8 cellular contexts compared by ENCODE assay signal in genomic region chr2:218659988-218660358, GRCh38. TPM values are rescaled to one million over a fixed set of nuclear protein-coding genes. Genes with fewer than 3 reads are reported as not detected.
DNase-seq lines count a peak whose midpoint lies in the region; ATAC-seq and TF ChIP-seq lines count a peak whose summit lies in the region.

No MANE protein-coding gene starts in this region.

- no peaks in the 10 kb centered on the region for H3K27me3 Mint-ChIP-seq in WTC11 (ENCODE audit: low read depth)
- peaks cover 11% of the 10 kb centered on the region for H3K27me3 Mint-ChIP-seq in glutamatergic neuron (ENCODE audit: unreplicated experiment)

- no peaks in the 10 kb centered on the region for H3K27me3 ChIP-seq in H7 (ENCODE audit: control insufficient read depth, insufficient read depth, low read length)

- peaks cover 44% of the 10 kb centered on the region for H3K36me3 Mint-ChIP-seq in WTC11
- H3K36me3 Mint-ChIP-seq in glutamatergic neuron (ENCODE audit: unreplicated experiment) = peaks cover 3% of the 10 kb centered on the region

- ATAC-seq in WTC11 = no peak
- ATAC-seq in HG02885 (IDR thresholded peaks at IDR 0.05; ENCODE audit: poor library complexity, unreplicated experiment) = no peak
- no peak for ATAC-seq in HG03565 (IDR thresholded peaks at IDR 0.05; ENCODE audit: unreplicated experiment)

- H3K4me3 Mint-ChIP-seq in WTC11 (peak overlapping the region; percentile 93), glutamatergic neuron (ENCODE audit: unreplicated experiment) (peak overlapping the region; percentile 100)

- no peak for DNase-seq in H7
- DNase-seq in WTC11 (ENCODE audit: low spot score) = no peak
- DNase-seq in glutamatergic neuron = no peak
- DNase-seq in COR-L47 (lab: John Stamatoyannopoulos, UW) = no peak
- DNase-seq in activated CD4-positive, CD25-positive, alpha-beta regulatory T cell treated with anti-CD3 and anti-CD28 coated beads, Interleukin-2, amount 50 U/mL, for 72 hours = no peak

- CTCF ChIA-PET in WTC11 (lab: Charles Lee) = interaction anchor here (0.6 to 2.8 kb wide), 11 partner anchors 12 to 824 kb away, joined by 3 to 26 read pairs (median 7); partner anchors contain the start of genes PLCD4, RNF25, STK36 and TTLL4

- no peak for TF ChIP-seq CTCF in WTC11 (IDR thresholded peaks at IDR 0.05)
- TF ChIP-seq CTCF in glutamatergic neuron (IDR thresholded peaks at IDR 0.05; ENCODE audit: partially characterized antibody, unreplicated experiment) = no peak

- H3K27ac Mint-ChIP-seq in WTC11 = peak overlapping the region; percentile 71; the same call in 1 of the 2 replicates
- H3K27ac Mint-ChIP-seq in glutamatergic neuron (ENCODE audit: unreplicated experiment) = peak overlapping the region; percentile 83

- peaks cover 31% of the 10 kb centered on the region for H3K36me3 ChIP-seq in H7 (replicated peaks; ENCODE audit: control insufficient read depth, insufficient read depth, low read length)

- H3K9me3 Mint-ChIP-seq in WTC11 (no peaks in the 10 kb centered on the region), glutamatergic neuron (ENCODE audit: unreplicated experiment) (peaks cover 10% of the 10 kb centered on the region)

- peak overlapping the region; percentile 97 for H3K4me3 ChIP-seq in H7 (ENCODE audit: insufficient read depth, low read depth, low read length)
- peak overlapping the region; percentile 63 to 95 (median 84) for H3K4me3 ChIP-seq in skin epidermis

- POLR2A ChIA-PET in WTC11 (lab: Charles Lee) = interaction anchor here (0.6 to 2.3 kb wide), 11 partner anchors 9 to 401 kb away, joined by 3 to 24 read pairs (median 5); partner anchors contain the start of genes RNF25 and STK36

- H3K27ac ChIP-seq in skin epidermis = peak overlapping the region in 18 of 21 experiments; percentile 38 to 86 (median 78)

- H3K4me1 Mint-ChIP-seq in WTC11 (peaks cover 9% of the 10 kb centered on the region), glutamatergic neuron (ENCODE audit: low read depth, unreplicated experiment) (peaks cover 6% of the 10 kb centered on the region)

TF ChIP-seq in WTC11, 78 proteins besides CTCF, POLR2A, EP300 and RAD21:
- TF ChIP-seq OVOL2 (CRISPR knock-in tag; IDR thresholded peaks at IDR 0.05; ENCODE audit: borderline replicate concordance) = no peak
- no peak for TF ChIP-seq E2F1 (CRISPR knock-in tag; IDR thresholded peaks at IDR 0.05)
- TF ChIP-seq ZNF396 (CRISPR knock-in tag; IDR thresholded peaks at IDR 0.05; ENCODE audit: borderline replicate concordance) = no peak
- TF ChIP-seq ATF1 (CRISPR knock-in tag; IDR thresholded peaks at IDR 0.05) = no peak
- TF ChIP-seq SP1 (CRISPR knock-in tag; conservative IDR thresholded peaks at IDR 0.05) = no peak
- no peak for TF ChIP-seq ZNF423 (CRISPR knock-in tag; IDR thresholded peaks at IDR 0.05)
- TF ChIP-seq EMX1 (CRISPR knock-in tag; IDR thresholded peaks at IDR 0.05) = no peak
- 0 out of 2 replicates have a peak, but pooled peaks have one; percentile 7 for TF ChIP-seq ZNF232 (CRISPR knock-in tag; IDR thresholded peaks at IDR 0.05)
TF ChIP-seq in WTC11: peak in this region for 1.

RNA-seq across cellular contexts. Expression of gene BCS1L, which starts 0.5 kb away (rescaled TPM):
- 31.1 and 32.2 TPM in 2 replicates for total RNA-seq in H7 (2014; rRNA removed; shearing (Covaris generic))
- 31.4 to 35.4 TPM (median 32.7 TPM) in 3 replicates for total RNA-seq in WTC11 (2021)
- total RNA-seq in glutamatergic neuron (ENCODE audit: unreplicated experiment) = 59.8 TPM

RNA-seq across cellular contexts. Expression of gene ZNF142, which starts 0.6 kb away (rescaled TPM):
- 14.6 and 14.8 TPM in 2 replicates for total RNA-seq in H7 (2014; rRNA removed; shearing (Covaris generic))
- 25.1 to 33.5 TPM (median 28.7 TPM) in 3 replicates for total RNA-seq in WTC11 (2021)
- total RNA-seq in glutamatergic neuron (ENCODE audit: unreplicated experiment) = 46.7 TPM

RNA-seq across cellular contexts. Expression of gene RNF25, which starts 11.8 kb away (rescaled TPM):
- total RNA-seq in H7 (2014; rRNA removed; shearing (Covaris generic)) = 40.6 and 55.5 TPM in 2 replicates
- total RNA-seq in WTC11 (2021) (20.3 to 25.1 TPM (median 23.9 TPM) in 3 replicates), glutamatergic neuron (ENCODE audit: unreplicated experiment) (34.6 TPM)

RNA-seq across cellular contexts. Expression of gene STK36, which starts 11.9 kb away (rescaled TPM):
- total RNA-seq in H7 (2014; rRNA removed; shearing (Covaris generic)) = 20.4 and 29.4 TPM in 2 replicates
- total RNA-seq in WTC11 (2021) = 41.0 to 47.7 TPM (median 42.7 TPM) in 3 replicates
- 101 TPM for total RNA-seq in glutamatergic neuron (ENCODE audit: unreplicated experiment)

RNA-seq across cellular contexts. Expression of gene TTLL4, which starts 50.7 kb away (rescaled TPM):
- total RNA-seq in H7 (2014; rRNA removed; shearing (Covaris generic)) = 82.1 and 87.6 TPM in 2 replicates
- 73.7 to 87.4 TPM (median 77.1 TPM) in 3 replicates for total RNA-seq in WTC11 (2021)
- 27.9 TPM for total RNA-seq in glutamatergic neuron (ENCODE audit: unreplicated experiment)
